ENCODE assay signal across 29 cellular contexts in the genomic region with DNA sequence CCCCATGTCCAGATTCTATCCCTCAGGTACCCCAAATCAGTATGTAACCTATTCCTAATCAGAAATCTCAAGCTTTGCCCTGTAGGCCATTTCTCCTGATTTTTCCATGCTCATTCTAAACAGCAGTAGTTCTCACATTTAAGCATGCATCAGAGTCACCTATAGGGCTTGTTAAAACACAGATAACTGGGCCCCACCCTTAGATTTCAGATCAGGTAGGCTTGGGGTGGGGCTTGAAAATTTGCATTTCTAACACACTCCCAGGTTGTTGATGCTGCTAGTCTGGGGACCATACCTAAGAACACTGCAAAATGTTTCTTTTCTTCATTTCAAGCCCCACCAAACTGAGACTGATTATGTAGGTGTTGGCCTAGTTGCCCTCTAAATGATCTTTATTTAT.
"Had no signal": no experiment of that assay in that cellular context is flagged by ENCODE, and none has a peak within 500 bp of the region (broad histone marks: within the 10 kb centered on the region; RNA-seq: fewer than 3 reads in every experiment).

No MANE protein-coding gene starts in this region.

- H3K4me2 ChIP-seq: neural progenitor cell, smooth muscle cell had no signal

- H3K27ac ChIP-seq: dorsolateral prefrontal cortex, neural progenitor cell, psoas muscle, thoracic aorta, tibial nerve, upper lobe of left lung had no signal

- H3K4me1 Mint-ChIP-seq: immature natural killer cell; naive thymus-derived CD4-positive, alpha-beta T cell; stimulated activated effector memory CD8-positive, alpha-beta T cell treated with anti-CD3 and anti-CD28 coated beads, Interleukin-12 subunit alpha, Interleukin-12 subunit beta, amount 100 ng/mL, for 72 hours had no signal

- H3K27me3 ChIP-seq: dorsolateral prefrontal cortex, esophagus squamous epithelium, neural progenitor cell, tibial nerve, upper lobe of left lung had no signal

- H3K36me3 Mint-ChIP-seq: immature natural killer cell; naive thymus-derived CD4-positive, alpha-beta T cell; neural progenitor cell; stimulated activated effector memory CD8-positive, alpha-beta T cell treated with anti-CD3 and anti-CD28 coated beads, Interleukin-12 subunit alpha, Interleukin-12 subunit beta, amount 100 ng/mL, for 72 hours had no signal

- H3K36me3 ChIP-seq: esophagus squamous epithelium, neural progenitor cell, thoracic aorta, tibial nerve, upper lobe of left lung had no signal

- H3K27me3 Mint-ChIP-seq: naive thymus-derived CD4-positive, alpha-beta T cell had no signal

- H3K4me3 ChIP-seq: dorsolateral prefrontal cortex, esophagus squamous epithelium, lung, neural progenitor cell, psoas muscle, smooth muscle cell, thoracic aorta, tibial nerve, upper lobe of left lung had no signal

- FAIRE-seq: colon, frontal cortex, urothelium cell line had no signal

- H3K9ac ChIP-seq: neural progenitor cell had no signal

- H3K4me3 Mint-ChIP-seq: immature natural killer cell; naive thymus-derived CD4-positive, alpha-beta T cell; nephron; neural progenitor cell; stimulated activated effector memory CD8-positive, alpha-beta T cell treated with anti-CD3 and anti-CD28 coated beads, Interleukin-12 subunit alpha, Interleukin-12 subunit beta, amount 100 ng/mL, for 72 hours had no signal

- H3K9me3 Mint-ChIP-seq: nephron had no signal

- H3K9me3 ChIP-seq: esophagus squamous epithelium, psoas muscle, thoracic aorta, tibial nerve, upper lobe of left lung had no signal

- ATAC-seq: left lobe of liver; naive thymus-derived CD4-positive, alpha-beta T cell; psoas muscle; right cardiac atrium; stimulated activated effector memory CD8-positive, alpha-beta T cell treated with anti-CD3 and anti-CD28 coated beads, Interleukin-12 subunit alpha, Interleukin-12 subunit beta, amount 100 ng/mL, for 72 hours; stimulated activated naive CD8-positive, alpha-beta T cell treated with anti-CD3 and anti-CD28 coated beads, Interleukin-15, Interleukin-2, amounts not matched to agents 100 U/mL and 50 U/mL, for 24 hours had no signal

- DNase-seq: central memory CD4-positive, alpha-beta T cell; dorsolateral prefrontal cortex; effector CD4-positive, alpha-beta T cell; esophagus squamous epithelium; hypothalamus; immature natural killer cell; islet precursor cell; mesenchymal stem cell; midbrain; naive thymus-derived CD4-positive, alpha-beta T cell; psoas muscle; right cardiac atrium; stimulated activated CD4-positive, alpha-beta T cell treated with anti-CD3 and anti-CD28 coated beads, Interleukin-12 subunit alpha, Interleukin-12 subunit beta, amount 100 ng/mL, for 4 hours; stimulated activated CD4-positive, alpha-beta T cell treated with anti-CD3 and anti-CD28 coated beads, Interleukin-1b, Interleukin-23, amount 100 ng/mL, for 48 hours; stimulated activated CD4-positive, alpha-beta T cell treated with anti-CD3 and anti-CD28 coated beads, Interleukin-4, amount 100 ng/mL, for 24 hours; stimulated activated naive CD8-positive, alpha-beta T cell treated with anti-CD3 and anti-CD28 coated beads, Interleukin-15, Interleukin-2, amounts not matched to agents 100 U/mL and 50 U/mL, for 24 hours; substantia nigra; upper lobe of left lung had no signal

- H2AFZ ChIP-seq: neural progenitor cell had no signal

- H3K4me1 ChIP-seq: psoas muscle, tibial nerve, upper lobe of left lung had no signal

- H3K27ac Mint-ChIP-seq: immature natural killer cell; naive thymus-derived CD4-positive, alpha-beta T cell; nephron; neural progenitor cell; stimulated activated effector memory CD8-positive, alpha-beta T cell treated with anti-CD3 and anti-CD28 coated beads, Interleukin-12 subunit alpha, Interleukin-12 subunit beta, amount 100 ng/mL, for 72 hours had no signal
